In the genomic region with DNA sequence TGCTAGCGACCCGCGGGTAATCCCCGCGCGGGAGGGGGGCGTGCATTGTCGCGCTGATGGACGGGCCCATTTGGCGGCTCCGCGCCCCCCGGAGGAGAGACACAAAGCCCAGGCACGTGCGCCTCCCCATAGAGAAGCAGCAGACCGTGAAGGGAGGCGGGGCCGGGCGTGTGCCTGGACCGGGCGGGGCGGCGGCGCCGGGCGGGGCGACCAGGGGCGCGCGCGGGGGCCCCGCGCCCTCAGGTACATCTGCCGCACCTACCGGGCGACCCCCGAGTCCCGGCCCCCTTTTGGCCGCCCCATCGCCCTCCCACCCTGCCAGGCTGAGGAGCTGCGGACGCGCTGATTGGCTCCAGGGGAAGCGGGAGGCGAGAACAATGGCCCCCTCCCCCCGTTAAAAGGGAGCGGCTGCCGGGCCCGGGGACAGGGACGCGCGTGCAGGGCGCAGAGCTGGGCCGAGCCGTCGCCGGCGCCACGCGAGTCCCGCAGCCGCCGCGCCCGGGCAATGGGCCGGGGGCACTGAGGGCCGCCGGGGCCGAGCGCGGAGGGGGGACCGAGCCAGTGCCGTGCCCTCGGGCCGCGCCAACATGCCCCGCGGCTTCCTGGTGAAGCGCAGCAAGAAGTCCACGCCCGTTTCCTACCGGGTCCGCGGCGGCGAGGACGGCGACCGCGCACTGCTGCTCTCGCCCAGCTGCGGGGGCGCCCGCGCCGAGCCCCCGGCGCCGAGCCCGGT, we compare ENCODE assay signal across 8 cellular contexts. TPM values are rescaled to one million over a fixed set of nuclear protein-coding genes. Genes with fewer than 3 reads are reported as not detected.
DNase-seq lines count a peak whose midpoint lies in the region; ATAC-seq and TF ChIP-seq lines count a peak whose summit lies in the region.

A gene with protein sequence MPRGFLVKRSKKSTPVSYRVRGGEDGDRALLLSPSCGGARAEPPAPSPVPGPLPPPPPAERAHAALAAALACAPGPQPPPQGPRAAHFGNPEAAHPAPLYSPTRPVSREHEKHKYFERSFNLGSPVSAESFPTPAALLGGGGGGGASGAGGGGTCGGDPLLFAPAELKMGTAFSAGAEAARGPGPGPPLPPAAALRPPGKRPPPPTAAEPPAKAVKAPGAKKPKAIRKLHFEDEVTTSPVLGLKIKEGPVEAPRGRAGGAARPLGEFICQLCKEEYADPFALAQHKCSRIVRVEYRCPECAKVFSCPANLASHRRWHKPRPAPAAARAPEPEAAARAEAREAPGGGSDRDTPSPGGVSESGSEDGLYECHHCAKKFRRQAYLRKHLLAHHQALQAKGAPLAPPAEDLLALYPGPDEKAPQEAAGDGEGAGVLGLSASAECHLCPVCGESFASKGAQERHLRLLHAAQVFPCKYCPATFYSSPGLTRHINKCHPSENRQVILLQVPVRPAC (plus strand): TSS at position 424 of the 733 bp plus-strand sequence. CDS start 164 bp downstream, at position 588.

- no peak within 1 kb of the TSS for H3K4me3 Mint-ChIP-seq in endothelial cell (ENCODE audit: unreplicated experiment)

- peaks cover 18% of the 10 kb centered on the region for H3K27me3 ChIP-seq in HAP-1 (ENCODE audit: low read depth)
- H3K27me3 ChIP-seq in sigmoid colon = peaks cover 55 to 92% (median 85%) of the 10 kb centered on the region in 3 donors
- peaks cover 94 to 100% of the 10 kb centered on the region in 2 donors for H3K27me3 ChIP-seq in left lung

- H3K36me3 ChIP-seq in HAP-1 (replicated peaks) (no peaks in the 10 kb centered on the region), sigmoid colon (no peaks in the 10 kb centered on the region), left lung (no peaks in the 10 kb centered on the region)

- no peaks in the 10 kb centered on the region for H3K9me3 Mint-ChIP-seq in endothelial cell (ENCODE audit: unreplicated experiment)

- ATAC-seq in GM18867 (IDR thresholded peaks at IDR 0.05; ENCODE audit: unreplicated experiment) = no peak
- ATAC-seq in left lung = no peak

- H3K27ac Mint-ChIP-seq in endothelial cell (ENCODE audit: unreplicated experiment) = no peak within 1 kb of the TSS

- H3K27me3 Mint-ChIP-seq in endothelial cell (ENCODE audit: unreplicated experiment) = peaks cover 34% of the 10 kb centered on the region

- no peak for TF ChIP-seq POLR2A in sigmoid colon (IDR thresholded peaks at IDR 0.05)

- peak within 1 kb of the TSS; percentile 19 for H3K4me3 ChIP-seq in HAP-1
- peak within 1 kb of the TSS in 3 of 4 donors; percentile 20 to 40 (median 35) for H3K4me3 ChIP-seq in sigmoid colon
- H3K4me3 ChIP-seq in left lung = peak within 1 kb of the TSS in 1 of 2 donors; percentile 24
- H3K4me3 ChIP-seq in foreskin fibroblast (ENCODE audit: low read depth in 1 of 2, low read length in 2 of 2) = no peak within 1 kb of the TSS

- H3K36me3 Mint-ChIP-seq in endothelial cell (ENCODE audit: low read depth, unreplicated experiment) = peaks cover 5% of the 10 kb centered on the region

- no peak for TF ChIP-seq CTCF in endothelial cell (IDR thresholded peaks at IDR 0.05; ENCODE audit: unreplicated experiment)
- no peak for TF ChIP-seq CTCF in sigmoid colon (IDR thresholded peaks at IDR 0.05)
- TF ChIP-seq CTCF in left lung (IDR thresholded peaks at IDR 0.05) = no peak
- TF ChIP-seq CTCF in foreskin fibroblast (IDR thresholded peaks at IDR 0.05; ENCODE audit: low read depth, low read length) = no peak

- H3K9me3 ChIP-seq in HAP-1 (no peaks in the 10 kb centered on the region), sigmoid colon (no peaks in the 10 kb centered on the region), left lung (no peaks in the 10 kb centered on the region)

- DNase-seq in Ammon's horn (ENCODE audit: low spot score) (peak; percentile 57), HAP-1 (ENCODE audit: low spot score in 2 of 2) (peak in 1 of 2 experiments; percentile 72), NOMO-1 treated with DMSO at 0.1 percent for 48 hours (lab: John Stamatoyannopoulos, UW; ENCODE audit: unreplicated experiment) (peak; percentile 41), endothelial cell (ENCODE audit: low spot score) (peak; percentile 10), sigmoid colon (no peak), left lung (no peak), foreskin fibroblast (no peak)

- in situ Hi-C loops in HAP-1 (cut with MboI; ENCODE audit: low sequenced_read_pairs) = loop anchor here (25.0 kb wide), 1 partner anchor 194 kb away; no protein-coding TSS in a partner anchor

- TF ChIP-seq EP300 in sigmoid colon (IDR thresholded peaks at IDR 0.05) = no peak

- H3K27ac ChIP-seq in sigmoid colon = no peak within 1 kb of the TSS
- H3K27ac ChIP-seq in left lung = no peak within 1 kb of the TSS

- H3K4me1 Mint-ChIP-seq in endothelial cell (ENCODE audit: unreplicated experiment) = peaks cover 8% of the 10 kb centered on the region

- H3K4me1 ChIP-seq in HAP-1 = peaks cover 17% of the 10 kb centered on the region
- H3K4me1 ChIP-seq in sigmoid colon = peaks cover 0 to 39% (median 30%) of the 10 kb centered on the region in 4 donors
- peaks cover 5 to 52% of the 10 kb centered on the region in 2 donors for H3K4me1 ChIP-seq in left lung

- intact Hi-C loops in sigmoid colon (cut with DNase I) (no loop called here), left lung (cut with DNase I) (loop anchor here in 1 of 2 donors (10.0 kb wide), 1 partner anchor 197 kb away; no protein-coding TSS in a partner anchor)

- 1% methylated on average over 101 of the region's 101 CpGs for WGBS in sigmoid colon, 2 donors

RNA-seq across cellular contexts. Expression of the gene that starts here (rescaled TPM):
- total RNA-seq in endothelial cell (ENCODE audit: unreplicated experiment) = not detected
- total RNA-seq in sigmoid colon = under 1 TPM in 2 of 4 donors, not detected in 2; 0.36 to 0.55 TPM
- 1 to 10 TPM in 2 of 3 donors, under 1 TPM in 1; 0.80 to 1.4 (median 1.2) TPM for polyA plus RNA-seq in sigmoid colon
- total RNA-seq in left lung = not detected

Comparison
In these comparisons a context has a peak if more than half of its experiments do, and no peak if none do; other contexts are left out.
1. Peak in DNase-seq in endothelial cell; RNA of the gene not detected or under 1 TPM.
2. DNase-seq: peak in Ammon's horn (single experiment) and NOMO-1 treated with DMSO at 0.1 percent for 48 hours (single experiment); none in sigmoid colon (single experiment), left lung (0 of 2) and foreskin fibroblast (0 of 2).
3. H3K4me3 ChIP-seq: peak in HAP-1 (single experiment) and sigmoid colon (3 of 4); none in foreskin fibroblast (0 of 2).